2 cellular contexts compared by ENCODE assay signal in the genomic region with DNA sequence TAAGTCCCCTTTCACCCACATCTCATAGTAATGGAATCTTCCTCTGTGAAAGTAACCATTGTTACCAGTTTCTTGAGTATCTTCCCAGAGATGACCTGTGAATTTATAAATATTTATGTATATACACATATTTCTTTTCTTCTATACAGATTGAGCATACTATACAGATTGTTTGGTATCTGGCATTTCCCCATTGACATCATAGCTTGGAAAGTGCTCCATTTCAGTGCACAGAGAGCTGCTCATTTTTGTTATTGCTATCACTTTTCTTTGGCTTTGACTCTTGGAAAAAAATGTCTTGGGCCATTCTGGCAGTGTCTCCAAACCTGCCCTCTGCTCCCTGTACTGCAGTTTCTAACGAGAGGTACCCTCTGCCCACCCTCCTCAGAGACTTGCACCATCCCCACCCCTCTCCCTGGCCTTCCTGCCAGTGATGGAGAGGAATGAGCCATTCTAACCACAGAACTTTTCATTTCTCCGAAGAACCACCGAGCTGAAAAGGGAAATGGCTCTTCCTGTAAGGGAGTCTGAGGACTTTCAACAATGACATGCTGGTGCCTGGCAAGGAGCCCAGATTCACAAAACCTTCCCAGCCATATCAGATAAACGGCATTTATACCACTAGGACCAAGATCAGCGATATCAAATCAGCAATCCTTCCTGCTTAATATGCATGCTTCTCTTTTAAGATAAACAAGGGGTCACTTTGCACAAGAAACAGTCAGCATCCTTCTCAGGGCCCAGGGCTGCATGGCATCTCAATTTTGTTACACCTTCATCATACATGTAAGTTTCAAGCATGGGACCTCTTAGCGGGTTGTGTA.
A peak's percentile ranks its signal among the peaks of the same experiment; 100 is the strongest.
TF ChIP-seq lines count a peak whose summit lies in the region.

No MANE protein-coding gene starts in this region.

TF ChIP-seq in HEK293, 187 proteins besides CTCF, POLR2A, EP300 and RAD21:
- TF ChIP-seq PRDM4 (tag by site-specific recombination; IDR thresholded peaks at IDR 0.05) (peak; percentile 72), PRDM10 (tag by site-specific recombination; IDR thresholded peaks at IDR 0.05) (peak; percentile 77), PRDM1 (tag by site-specific recombination; IDR thresholded peaks at IDR 0.05) (peak; percentile 65), ZBTB17 (tag by site-specific recombination; IDR thresholded peaks at IDR 0.05) (peak; percentile 51), ZNF433 (tag by site-specific recombination; IDR thresholded peaks at IDR 0.05; ENCODE audit: low read depth) (no peak), ZNF596 (tag by site-specific recombination; IDR thresholded peaks at IDR 0.05) (no peak), ZNF416 (tag by site-specific recombination; IDR thresholded peaks at IDR 0.05) (no peak), ZBTB48 (tag by site-specific recombination; IDR thresholded peaks at IDR 0.05) (no peak), GFI1B (tag by site-specific recombination; IDR thresholded peaks at IDR 0.05) (no peak), ZNF239 (tag by site-specific recombination; IDR thresholded peaks at IDR 0.05) (no peak), ZBTB20 (tag by site-specific recombination; IDR thresholded peaks at IDR 0.05) (peak; percentile 68), ZNF341 (tag by site-specific recombination; IDR thresholded peaks at IDR 0.05; ENCODE audit: low read depth) (0 out of 2 replicates have a peak, but pooled peaks have one; percentile 27), ZNF112 (tag by site-specific recombination; IDR thresholded peaks at IDR 0.05) (no peak), ZNF692 (tag by site-specific recombination; IDR thresholded peaks at IDR 0.05) (peak; percentile 85), ZNF76 (tag by site-specific recombination; IDR thresholded peaks at IDR 0.05; ENCODE audit: borderline replicate concordance, low read depth) (no peak), ZFP69B (tag by site-specific recombination; IDR thresholded peaks at IDR 0.05) (peak; percentile 70; the same call in 1 of the 2 replicates), ZNF121 (tag by site-specific recombination; IDR thresholded peaks at IDR 0.05) (no peak), ZNF660 (tag by site-specific recombination; IDR thresholded peaks at IDR 0.05) (peak; percentile 51; the same call in 1 of the 2 replicates), SP2 (tag by site-specific recombination; IDR thresholded peaks at IDR 0.05) (no peak)

TF ChIP-seq in GM12878, 131 proteins besides CTCF, POLR2A, EP300 and RAD21 (continued from another document and continues in another):
- TF ChIP-seq ZNF592 (IDR thresholded peaks at IDR 0.05): no peak
- TF ChIP-seq, protein P1, sequence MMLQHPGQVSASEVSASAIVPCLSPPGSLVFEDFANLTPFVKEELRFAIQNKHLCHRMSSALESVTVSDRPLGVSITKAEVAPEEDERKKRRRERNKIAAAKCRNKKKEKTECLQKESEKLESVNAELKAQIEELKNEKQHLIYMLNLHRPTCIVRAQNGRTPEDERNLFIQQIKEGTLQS (IDR thresholded peaks at IDR 0.05; ENCODE audit: borderline replicate concordance, extremely low read depth, low read depth, low read length): no peak
- TF ChIP-seq NR2F1 (conservative IDR thresholded peaks at IDR 0.05): no peak
- no peak for TF ChIP-seq SMARCA5 (IDR thresholded peaks at IDR 0.05)
- peak; percentile 65 for TF ChIP-seq JUNB (IDR thresholded peaks at IDR 0.05)
- TF ChIP-seq SUPT20H (IDR thresholded peaks at IDR 0.05; ENCODE audit: borderline replicate concordance, control insufficient read depth, low read depth, low read length): no peak
- TF ChIP-seq, protein P2, sequence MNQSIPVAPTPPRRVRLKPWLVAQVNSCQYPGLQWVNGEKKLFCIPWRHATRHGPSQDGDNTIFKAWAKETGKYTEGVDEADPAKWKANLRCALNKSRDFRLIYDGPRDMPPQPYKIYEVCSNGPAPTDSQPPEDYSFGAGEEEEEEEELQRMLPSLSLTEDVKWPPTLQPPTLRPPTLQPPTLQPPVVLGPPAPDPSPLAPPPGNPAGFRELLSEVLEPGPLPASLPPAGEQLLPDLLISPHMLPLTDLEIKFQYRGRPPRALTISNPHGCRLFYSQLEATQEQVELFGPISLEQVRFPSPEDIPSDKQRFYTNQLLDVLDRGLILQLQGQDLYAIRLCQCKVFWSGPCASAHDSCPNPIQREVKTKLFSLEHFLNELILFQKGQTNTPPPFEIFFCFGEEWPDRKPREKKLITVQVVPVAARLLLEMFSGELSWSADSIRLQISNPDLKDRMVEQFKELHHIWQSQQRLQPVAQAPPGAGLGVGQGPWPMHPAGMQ (IDR thresholded peaks at IDR 0.05; ENCODE audit: borderline replicate concordance): no peak
- no peak for TF ChIP-seq SREBF1 (IDR thresholded peaks at IDR 0.05; ENCODE audit: low read length)
- peak; percentile 94 for TF ChIP-seq RUNX3 (IDR thresholded peaks at IDR 0.05; ENCODE audit: low read length)
- TF ChIP-seq, protein P3, sequence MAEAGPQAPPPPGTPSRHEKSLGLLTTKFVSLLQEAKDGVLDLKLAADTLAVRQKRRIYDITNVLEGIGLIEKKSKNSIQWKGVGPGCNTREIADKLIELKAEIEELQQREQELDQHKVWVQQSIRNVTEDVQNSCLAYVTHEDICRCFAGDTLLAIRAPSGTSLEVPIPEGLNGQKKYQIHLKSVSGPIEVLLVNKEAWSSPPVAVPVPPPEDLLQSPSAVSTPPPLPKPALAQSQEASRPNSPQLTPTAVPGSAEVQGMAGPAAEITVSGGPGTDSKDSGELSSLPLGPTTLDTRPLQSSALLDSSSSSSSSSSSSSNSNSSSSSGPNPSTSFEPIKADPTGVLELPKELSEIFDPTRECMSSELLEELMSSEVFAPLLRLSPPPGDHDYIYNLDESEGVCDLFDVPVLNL (IDR thresholded peaks at IDR 0.05; ENCODE audit: low read depth, low read length): no peak
- TF ChIP-seq NFXL1 (IDR thresholded peaks at IDR 0.05; ENCODE audit: borderline replicate concordance): no peak
- TF ChIP-seq, protein P4, sequence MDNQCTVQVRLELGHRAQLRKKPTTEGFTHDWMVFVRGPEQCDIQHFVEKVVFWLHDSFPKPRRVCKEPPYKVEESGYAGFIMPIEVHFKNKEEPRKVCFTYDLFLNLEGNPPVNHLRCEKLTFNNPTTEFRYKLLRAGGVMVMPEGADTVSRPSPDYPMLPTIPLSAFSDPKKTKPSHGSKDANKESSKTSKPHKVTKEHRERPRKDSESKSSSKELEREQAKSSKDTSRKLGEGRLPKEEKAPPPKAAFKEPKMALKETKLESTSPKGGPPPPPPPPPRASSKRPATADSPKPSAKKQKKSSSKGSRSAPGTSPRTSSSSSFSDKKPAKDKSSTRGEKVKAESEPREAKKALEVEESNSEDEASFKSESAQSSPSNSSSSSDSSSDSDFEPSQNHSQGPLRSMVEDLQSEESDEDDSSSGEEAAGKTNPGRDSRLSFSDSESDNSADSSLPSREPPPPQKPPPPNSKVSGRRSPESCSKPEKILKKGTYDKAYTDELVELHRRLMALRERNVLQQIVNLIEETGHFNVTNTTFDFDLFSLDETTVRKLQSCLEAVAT (IDR thresholded peaks at IDR 0.05): no peak
- TF ChIP-seq, protein P5, sequence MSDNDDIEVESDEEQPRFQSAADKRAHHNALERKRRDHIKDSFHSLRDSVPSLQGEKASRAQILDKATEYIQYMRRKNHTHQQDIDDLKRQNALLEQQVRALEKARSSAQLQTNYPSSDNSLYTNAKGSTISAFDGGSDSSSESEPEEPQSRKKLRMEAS (IDR thresholded peaks at IDR 0.05; ENCODE audit: low read depth, low read length): no peak
- no peak for TF ChIP-seq RFX5 (IDR thresholded peaks at IDR 0.05; ENCODE audit: low read depth, low read length)
- no peak for TF ChIP-seq CHD4 (IDR thresholded peaks at IDR 0.05)
- no peak for TF ChIP-seq GABPA (IDR thresholded peaks at IDR 0.05; ENCODE audit: low read depth)
- no peak for TF ChIP-seq SIX5 (IDR thresholded peaks at IDR 0.05; ENCODE audit: low read depth, low read length, severe bottlenecking)
- TF ChIP-seq, protein P6, sequence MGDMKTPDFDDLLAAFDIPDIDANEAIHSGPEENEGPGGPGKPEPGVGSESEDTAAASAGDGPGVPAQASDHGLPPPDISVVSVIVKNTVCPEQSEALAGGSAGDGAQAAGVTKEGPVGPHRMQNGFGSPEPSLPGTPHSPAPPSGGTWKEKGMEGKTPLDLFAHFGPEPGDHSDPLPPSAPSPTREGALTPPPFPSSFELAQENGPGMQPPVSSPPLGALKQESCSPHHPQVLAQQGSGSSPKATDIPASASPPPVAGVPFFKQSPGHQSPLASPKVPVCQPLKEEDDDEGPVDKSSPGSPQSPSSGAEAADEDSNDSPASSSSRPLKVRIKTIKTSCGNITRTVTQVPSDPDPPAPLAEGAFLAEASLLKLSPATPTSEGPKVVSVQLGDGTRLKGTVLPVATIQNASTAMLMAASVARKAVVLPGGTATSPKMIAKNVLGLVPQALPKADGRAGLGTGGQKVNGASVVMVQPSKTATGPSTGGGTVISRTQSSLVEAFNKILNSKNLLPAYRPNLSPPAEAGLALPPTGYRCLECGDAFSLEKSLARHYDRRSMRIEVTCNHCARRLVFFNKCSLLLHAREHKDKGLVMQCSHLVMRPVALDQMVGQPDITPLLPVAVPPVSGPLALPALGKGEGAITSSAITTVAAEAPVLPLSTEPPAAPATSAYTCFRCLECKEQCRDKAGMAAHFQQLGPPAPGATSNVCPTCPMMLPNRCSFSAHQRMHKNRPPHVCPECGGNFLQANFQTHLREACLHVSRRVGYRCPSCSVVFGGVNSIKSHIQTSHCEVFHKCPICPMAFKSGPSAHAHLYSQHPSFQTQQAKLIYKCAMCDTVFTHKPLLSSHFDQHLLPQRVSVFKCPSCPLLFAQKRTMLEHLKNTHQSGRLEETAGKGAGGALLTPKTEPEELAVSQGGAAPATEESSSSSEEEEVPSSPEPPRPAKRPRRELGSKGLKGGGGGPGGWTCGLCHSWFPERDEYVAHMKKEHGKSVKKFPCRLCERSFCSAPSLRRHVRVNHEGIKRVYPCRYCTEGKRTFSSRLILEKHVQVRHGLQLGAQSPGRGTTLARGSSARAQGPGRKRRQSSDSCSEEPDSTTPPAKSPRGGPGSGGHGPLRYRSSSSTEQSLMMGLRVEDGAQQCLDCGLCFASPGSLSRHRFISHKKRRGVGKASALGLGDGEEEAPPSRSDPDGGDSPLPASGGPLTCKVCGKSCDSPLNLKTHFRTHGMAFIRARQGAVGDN (IDR thresholded peaks at IDR 0.05): no peak
- no peak for TF ChIP-seq PAX5 (IDR thresholded peaks at IDR 0.05; ENCODE audit: borderline replicate concordance, low read depth, low read length)
- TF ChIP-seq BCL11A (IDR thresholded peaks at IDR 0.05; ENCODE audit: low read depth, low read length): no peak
- no peak for TF ChIP-seq KLF5 (IDR thresholded peaks at IDR 0.05; ENCODE audit: partially characterized antibody)
- TF ChIP-seq BACH1 (IDR thresholded peaks at IDR 0.05; ENCODE audit: borderline replicate concordance): no peak
- TF ChIP-seq IRF4 (IDR thresholded peaks at IDR 0.05; ENCODE audit: low read depth, low read length): no peak
- TF ChIP-seq ZSCAN29 (IDR thresholded peaks at IDR 0.05): no peak
- no peak for TF ChIP-seq LARP7 (IDR thresholded peaks at IDR 0.05)
- 0 out of 2 replicates have a peak, but pooled peaks have one; percentile 30 for TF ChIP-seq ATF2 (IDR thresholded peaks at IDR 0.05; ENCODE audit: low read length)
- TF ChIP-seq SP1 (IDR thresholded peaks at IDR 0.05; ENCODE audit: low read depth, low read length): no peak
- no peak for TF ChIP-seq YY1 (IDR thresholded peaks at IDR 0.05; ENCODE audit: low read depth, low read length)
- TF ChIP-seq HDAC2 (IDR thresholded peaks at IDR 0.05): no peak
- TF ChIP-seq FOS (IDR thresholded peaks at IDR 0.05; ENCODE audit: borderline replicate concordance, extremely low read depth, insufficient read length): no peak
- TF ChIP-seq, protein P7, sequence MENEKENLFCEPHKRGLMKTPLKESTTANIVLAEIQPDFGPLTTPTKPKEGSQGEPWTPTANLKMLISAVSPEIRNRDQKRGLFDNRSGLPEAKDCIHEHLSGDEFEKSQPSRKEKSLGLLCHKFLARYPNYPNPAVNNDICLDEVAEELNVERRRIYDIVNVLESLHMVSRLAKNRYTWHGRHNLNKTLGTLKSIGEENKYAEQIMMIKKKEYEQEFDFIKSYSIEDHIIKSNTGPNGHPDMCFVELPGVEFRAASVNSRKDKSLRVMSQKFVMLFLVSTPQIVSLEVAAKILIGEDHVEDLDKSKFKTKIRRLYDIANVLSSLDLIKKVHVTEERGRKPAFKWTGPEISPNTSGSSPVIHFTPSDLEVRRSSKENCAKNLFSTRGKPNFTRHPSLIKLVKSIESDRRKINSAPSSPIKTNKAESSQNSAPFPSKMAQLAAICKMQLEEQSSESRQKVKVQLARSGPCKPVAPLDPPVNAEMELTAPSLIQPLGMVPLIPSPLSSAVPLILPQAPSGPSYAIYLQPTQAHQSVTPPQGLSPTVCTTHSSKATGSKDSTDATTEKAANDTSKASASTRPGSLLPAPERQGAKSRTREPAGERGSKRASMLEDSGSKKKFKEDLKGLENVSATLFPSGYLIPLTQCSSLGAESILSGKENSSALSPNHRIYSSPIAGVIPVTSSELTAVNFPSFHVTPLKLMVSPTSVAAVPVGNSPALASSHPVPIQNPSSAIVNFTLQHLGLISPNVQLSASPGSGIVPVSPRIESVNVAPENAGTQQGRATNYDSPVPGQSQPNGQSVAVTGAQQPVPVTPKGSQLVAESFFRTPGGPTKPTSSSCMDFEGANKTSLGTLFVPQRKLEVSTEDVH (IDR thresholded peaks at IDR 0.05; ENCODE audit: low read depth, partially characterized antibody): no peak
